ENCODE assay signal across 18 cellular contexts in genomic region chr5:93941897-93942296, GRCh38.
DNase-seq lines count a peak whose midpoint lies in the region; ATAC-seq and TF ChIP-seq lines count a peak whose summit lies in the region.
"Had no signal": no experiment of that assay in that cellular context is flagged by ENCODE, and none has a peak within 500 bp of the region (broad histone marks: within the 10 kb centered on the region; RNA-seq: fewer than 3 reads in every experiment).

No MANE protein-coding gene starts in this region.

- peaks cover 0 to 7% of the 10 kb centered on the region in 2 experiments; a peak in 2 of 4 replicates for H3K4me1 ChIP-seq in SK-N-SH (ENCODE audit: control insufficient read depth in 1 of 2, insufficient read depth in 2 of 2, low read depth in 1 of 2, low read length in 1 of 2)

- no peaks in the 10 kb centered on the region for H3K9me2 ChIP-seq in SK-N-SH

- WGBS in SK-N-SH (ENCODE audit: low lambda C conversion rate): 71% methylated on average over 3 of the region's 3 CpGs

- no peak for ATAC-seq in stimulated activated effector memory CD8-positive, alpha-beta T cell treated with anti-CD3 and anti-CD28 coated beads, Interleukin-12 subunit alpha, Interleukin-12 subunit beta, amount 100 ng/mL, for 72 hours
- no peak for ATAC-seq in GM21423 (IDR thresholded peaks at IDR 0.05; ENCODE audit: unreplicated experiment)
- ATAC-seq: T-helper 17 cell had no signal

- DNase-seq in COR-L47 (lab: John Stamatoyannopoulos, UW) (peak; percentile 12), HEK293T (ENCODE audit: extremely low spot score) (peak; percentile 30), NCI-H510A treated with DMSO at 0.1 percent for 48 hours (lab: John Stamatoyannopoulos, UW) (peak; percentile 60), SK-N-SH (peak; percentile 47), globus pallidus (ENCODE audit: low spot score) (no peak), hepatic stellate cell (ENCODE audit: low spot score) (no peak)
- no peak for DNase-seq in stimulated activated effector memory CD8-positive, alpha-beta T cell treated with anti-CD3 and anti-CD28 coated beads, Interleukin-12 subunit alpha, Interleukin-12 subunit beta, amount 100 ng/mL, for 72 hours (ENCODE audit: low spot score in 2 of 2)
- DNase-seq: CD4-positive, alpha-beta memory T cell; HCEC 1CT; KG1; NCI-H1048; NCI-H187 treated with DMSO at 0.1 percent for 48 hours; NCI-H226; NK-92 treated with Interleukin-12 subunit alpha and Interleukin-12 subunit beta, amount 100 ng/mL, for 24 hours; OCI-M1; T-helper 17 cell had no signal

- TF ChIP-seq CTCF in SK-N-SH (IDR thresholded peaks at IDR 0.05): no peak

- no peaks in the 10 kb centered on the region for H3F3A ChIP-seq in SK-N-SH (replicated peaks; ENCODE audit: insufficient read depth)

- H4K20me1 ChIP-seq in SK-N-SH (ENCODE audit: insufficient read depth): no peaks in the 10 kb centered on the region

- H3K36me3 ChIP-seq in SK-N-SH (replicated peaks in 1 of 2; ENCODE audit: control insufficient read depth in 1 of 2, insufficient read depth in 2 of 2, low read length in 1 of 2): no peaks in the 10 kb centered on the region

- CTCF ChIA-PET in HEK293T (lab: Yijun Ruan, JAX): interaction anchor here (0.6 kb wide), 1 partner anchor 1013 kb away, joined by 3 read pairs; no protein-coding TSS in a partner anchor
- CTCF ChIA-PET in SK-N-SH (lab: Yijun Ruan, JAX): interaction anchor here (1.2 to 1.4 kb wide), 2 partner anchors 13 to 21 kb away, joined by 3 read pairs; no protein-coding TSS in a partner anchor

- H3K4me3 ChIP-seq in SK-N-SH (ENCODE audit: low read depth in 2 of 2, low read length in 1 of 2): no peak overlapping the region

- TF ChIP-seq EP300 in SK-N-SH (IDR thresholded peaks at IDR 0.05; ENCODE audit: borderline replicate concordance in 1 of 2, low read depth in 1 of 2, low read length in 1 of 2): peak in 1 of 2 experiments; percentile 88; a peak in 2 of 4 replicates

- H3K9me3 ChIP-seq in SK-N-SH: no peaks in the 10 kb centered on the region

- peak; percentile 15; the same call in 1 of the 2 replicates for TF ChIP-seq RAD21 in SK-N-SH (IDR thresholded peaks at IDR 0.05; ENCODE audit: low read length)

- H3K27me3 ChIP-seq in SK-N-SH (ENCODE audit: insufficient read depth): no peaks in the 10 kb centered on the region

- no peaks in the 10 kb centered on the region for H3K79me2 ChIP-seq in SK-N-SH (ENCODE audit: insufficient read depth)

- H3K27ac Mint-ChIP-seq in stimulated activated effector memory CD8-positive, alpha-beta T cell treated with anti-CD3 and anti-CD28 coated beads, Interleukin-12 subunit alpha, Interleukin-12 subunit beta, amount 100 ng/mL, for 72 hours: no peak overlapping the region
- H3K27ac Mint-ChIP-seq: CD4-positive, alpha-beta memory T cell; T-helper 17 cell had no signal

- H3K4me2 ChIP-seq in SK-N-SH: no peak overlapping the region

- POLR2A ChIA-PET in HEK293T (lab: Yijun Ruan, JAX) (no interaction called here), SK-N-SH (lab: Yijun Ruan, JAX) (interaction anchor here (0.8 kb wide), 1 partner anchor 567 kb away, joined by 3 read pairs; no protein-coding TSS in a partner anchor)

- H3K4me3 Mint-ChIP-seq in stimulated activated effector memory CD8-positive, alpha-beta T cell treated with anti-CD3 and anti-CD28 coated beads, Interleukin-12 subunit alpha, Interleukin-12 subunit beta, amount 100 ng/mL, for 72 hours: no peak overlapping the region
- H3K4me3 Mint-ChIP-seq: CD4-positive, alpha-beta memory T cell; T-helper 17 cell had no signal

- no peaks in the 10 kb centered on the region for H3K9me3 Mint-ChIP-seq in stimulated activated effector memory CD8-positive, alpha-beta T cell treated with anti-CD3 and anti-CD28 coated beads, Interleukin-12 subunit alpha, Interleukin-12 subunit beta, amount 100 ng/mL, for 72 hours

- H3K4me1 Mint-ChIP-seq in stimulated activated effector memory CD8-positive, alpha-beta T cell treated with anti-CD3 and anti-CD28 coated beads, Interleukin-12 subunit alpha, Interleukin-12 subunit beta, amount 100 ng/mL, for 72 hours: no peaks in the 10 kb centered on the region

- no peak overlapping the region for H3K9ac ChIP-seq in SK-N-SH

- H2AFZ ChIP-seq in SK-N-SH (ENCODE audit: low read depth): no peak overlapping the region

- peak overlapping the region in 1 of 2 experiments; percentile 72; a peak in 2 of 4 replicates for H3K27ac ChIP-seq in SK-N-SH (ENCODE audit: low read depth in 2 of 2, low read length in 1 of 2)
- H3K27ac ChIP-seq: RWPE1 had no signal

- H3K36me3 Mint-ChIP-seq in stimulated activated effector memory CD8-positive, alpha-beta T cell treated with anti-CD3 and anti-CD28 coated beads, Interleukin-12 subunit alpha, Interleukin-12 subunit beta, amount 100 ng/mL, for 72 hours: no peaks in the 10 kb centered on the region

TF ChIP-seq in HEK293T, 16 proteins besides CTCF, POLR2A, EP300 and RAD21:
- peak; percentile 88 for TF ChIP-seq CTBP1 (IDR thresholded peaks at IDR 0.05; ENCODE audit: borderline replicate concordance)
- no peak for TF ChIP-seq HDGF (IDR thresholded peaks at IDR 0.05; ENCODE audit: borderline replicate concordance)
- TF ChIP-seq PKNOX1 (IDR thresholded peaks at IDR 0.05): peak; percentile 96

TF ChIP-seq in SK-N-SH, 30 proteins besides CTCF, POLR2A, EP300 and RAD21:
- TF ChIP-seq TCF12 (IDR thresholded peaks at IDR 0.05) (peak; percentile 43), CHD2 (IDR thresholded peaks at IDR 0.05; ENCODE audit: low read length, partially characterized antibody) (peak; percentile 64), FOSL2 (IDR thresholded peaks at IDR 0.05; ENCODE audit: borderline replicate concordance, low read depth) (no peak), MXI1 (IDR thresholded peaks at IDR 0.05; ENCODE audit: low read depth, low read length) (peak; percentile 30; the same call in 1 of the 2 replicates), PBX3 (IDR thresholded peaks at IDR 0.05) (0 out of 2 replicates have a peak, but pooled peaks have one; percentile 16), RFX5 (IDR thresholded peaks at IDR 0.05; ENCODE audit: low read length) (no peak), POLR2AphosphoS5 (IDR thresholded peaks at IDR 0.05; ENCODE audit: low read depth, low read length) (no peak), GATA2 (CRISPR knock-in tag; IDR thresholded peaks at IDR 0.05) (peak; percentile 88), TEAD4 (IDR thresholded peaks at IDR 0.05; ENCODE audit: borderline replicate concordance, insufficient read depth) (no peak), FOXJ3 (CRISPR knock-in tag; IDR thresholded peaks at IDR 0.05) (peak; percentile 85), RCOR1 (IDR thresholded peaks at IDR 0.05; ENCODE audit: low read length) (peak; percentile 76), MEF2A (IDR thresholded peaks at IDR 0.05; ENCODE audit: borderline replicate concordance, low read depth) (no peak)

Comparison
In these comparisons a context has a peak if more than half of its experiments do, and no peak if none do; other contexts are left out.
1. DNase-seq: peak in COR-L47 (single experiment), HEK293T (single experiment), NCI-H510A treated with DMSO at 0.1 percent for 48 hours (single experiment) and SK-N-SH (single experiment); none in globus pallidus (single experiment), stimulated activated effector memory CD8-positive, alpha-beta T cell treated with anti-CD3 and anti-CD28 coated beads, Interleukin-12 subunit alpha, Interleukin-12 subunit beta, amount 100 ng/mL, for 72 hours (0 of 2) and hepatic stellate cell (single experiment).